Comparison of ENCODE assay signal across 1 cellular context in genomic region chr6:8736046-8736877, GRCh38.
TF ChIP-seq lines count a peak whose summit lies in the region.

No MANE protein-coding gene starts in this region.

TF ChIP-seq in H1, 55 proteins besides CTCF, POLR2A, EP300 and RAD21 (continued from another document):
- TF ChIP-seq CHD7 (IDR thresholded peaks at IDR 0.05; ENCODE audit: insufficient replicate concordance, low read length) (no peak), FOSL1 (IDR thresholded peaks at IDR 0.05; ENCODE audit: insufficient read depth, low read depth, low read length) (no peak)
